ENCODE assay signal across 26 cellular contexts in genomic region chr14:101112351-101113107, GRCh38.
DNase-seq lines count a peak whose midpoint lies in the region; ATAC-seq, FAIRE-seq and TF ChIP-seq lines count a peak whose summit lies in the region.
"Had no signal": no experiment of that assay in that cellular context is flagged by ENCODE, and none has a peak within 500 bp of the region (broad histone marks: within the 10 kb centered on the region; RNA-seq: fewer than 3 reads in every experiment).

No MANE protein-coding gene starts in this region.

- H4K8ac ChIP-seq in neuronal stem cell (ENCODE audit: low read depth, low read length) = peak overlapping the region; percentile 26

- H3K4me3 ChIP-seq in right cardiac atrium (ENCODE audit: low read length) (no peak overlapping the region), neuronal stem cell (ENCODE audit: low read length in 2 of 2) (no peak overlapping the region), GM23248 (no peak overlapping the region)
- H3K4me3 ChIP-seq: ascending aorta, lower lobe of right lung, SJCRH30, tibial nerve had no signal

- H3K9me3 ChIP-seq in right cardiac atrium (ENCODE audit: control insufficient read depth, low read length) (no peaks in the 10 kb centered on the region), neuronal stem cell (replicated peaks in 1 of 2; ENCODE audit: control insufficient read depth in 2 of 2, insufficient read depth in 1 of 2, low read depth in 1 of 2, low read length in 2 of 2) (no peaks in the 10 kb centered on the region), GM23248 (ENCODE audit: low read depth) (no peaks in the 10 kb centered on the region)
- H3K9me3 ChIP-seq: ascending aorta, lower lobe of right lung, SJCRH30 had no signal

- H3K79me2 ChIP-seq in GM23248 (ENCODE audit: insufficient read depth) = no peaks in the 10 kb centered on the region

- H3K4me1 ChIP-seq in right cardiac atrium (ENCODE audit: control insufficient read depth, insufficient read depth, low read length) = no peaks in the 10 kb centered on the region
- H3K4me1 ChIP-seq in neuronal stem cell (ENCODE audit: control insufficient read depth in 2 of 2, insufficient read depth in 1 of 2, low read depth in 1 of 2, low read length in 2 of 2) = peaks cover 11 to 16% of the 10 kb centered on the region in 2 donors
- no peaks in the 10 kb centered on the region for H3K4me1 ChIP-seq in GM23248 (ENCODE audit: insufficient read depth)
- H3K4me1 ChIP-seq: ascending aorta, lower lobe of right lung, SJCRH30, tibial nerve had no signal

- H3K27me3 Mint-ChIP-seq in type B pancreatic cell = peaks cover 5% of the 10 kb centered on the region
- H3K27me3 Mint-ChIP-seq: stimulated activated naive CD8-positive, alpha-beta T cell treated with anti-CD3 and anti-CD28 coated beads, Interleukin-15, Interleukin-2, amounts not matched to agents 100 ng/mL and 50 ng/mL, for 24 hours had no signal

- H3K79me1 ChIP-seq in neuronal stem cell (ENCODE audit: low read depth, low read length) = no peaks in the 10 kb centered on the region

- WGBS in right cardiac atrium = 89% methylated on average over 25 of the region's 25 CpGs
- WGBS in neuronal stem cell (ENCODE audit: extremely low coverage in 2 of 2, insufficient read length in 2 of 2, insufficient replicate concordance in 1 of 2), 2 donors = no CpG with 5 or more reads among the region's 25 CpGs
- WGBS in GM23248 (ENCODE audit: low coverage in 1 of 2, low lambda C conversion rate in 2 of 2, missing lambda C conversion rate in 2 of 2), 2 experiments = 71 to 72% methylated on average over 25 of the region's 25 CpGs

- no peak overlapping the region for H3K4me2 ChIP-seq in neuronal stem cell (ENCODE audit: insufficient read depth, low read length, poor library complexity, severe bottlenecking)
- H3K4me2 ChIP-seq in GM23248 (ENCODE audit: unreplicated experiment) = no peak overlapping the region

- no peak overlapping the region for H2BK5ac ChIP-seq in neuronal stem cell (ENCODE audit: low read length)

- H2AFZ ChIP-seq in neuronal stem cell (ENCODE audit: low read length) (no peak overlapping the region), GM23248 (no peak overlapping the region)

- no peak for ATAC-seq in Right ventricle myocardium inferior
- ATAC-seq in right cardiac atrium = no peak
- ATAC-seq: lower lobe of right lung, Panc1 had no signal

- H3K36me3 ChIP-seq in neuronal stem cell (replicated peaks in 1 of 2; ENCODE audit: control insufficient read depth in 2 of 2, insufficient read depth in 2 of 2, low read length in 2 of 2) (no peaks in the 10 kb centered on the region), GM23248 (ENCODE audit: low read depth) (no peaks in the 10 kb centered on the region)
- H3K36me3 ChIP-seq: ascending aorta, lower lobe of right lung, SJCRH30, tibial nerve had no signal

- H3K18ac ChIP-seq in neuronal stem cell (ENCODE audit: low read length) = peak overlapping the region; percentile 63

- H2BK15ac ChIP-seq in neuronal stem cell (ENCODE audit: low read length) = peak overlapping the region; percentile 86

- H3K9me3 Mint-ChIP-seq in type B pancreatic cell = no peaks in the 10 kb centered on the region
- H3K9me3 Mint-ChIP-seq: activated naive CD8-positive, alpha-beta T cell treated with anti-CD3 and anti-CD28 coated beads, Interleukin-2, amount 10 ng/mL, durations not matched to agents 7 days and 5 days; stimulated activated naive CD8-positive, alpha-beta T cell treated with anti-CD3 and anti-CD28 coated beads, Interleukin-15, Interleukin-2, amounts not matched to agents 100 ng/mL and 50 ng/mL, for 24 hours had no signal

- in situ Hi-C loops in GM23248 (cut with MboI) = no loop called here

- H3F3A ChIP-seq in GM23248 (ENCODE audit: insufficient read depth) = no peaks in the 10 kb centered on the region

- H3K4me3 Mint-ChIP-seq in type B pancreatic cell = no peak overlapping the region
- H3K4me3 Mint-ChIP-seq: activated naive CD8-positive, alpha-beta T cell treated with anti-CD3 and anti-CD28 coated beads, Interleukin-2, amount 10 ng/mL, durations not matched to agents 7 days and 5 days; neural crest cell; stimulated activated naive CD8-positive, alpha-beta T cell treated with anti-CD3 and anti-CD28 coated beads, Interleukin-15, Interleukin-2, amounts not matched to agents 100 ng/mL and 50 ng/mL, for 24 hours had no signal

- no peak overlapping the region for H3K9ac ChIP-seq in neuronal stem cell (ENCODE audit: low read depth, low read length, poor library complexity)
- H3K9ac ChIP-seq in GM23248 = no peak overlapping the region

- H3K27ac Mint-ChIP-seq in type B pancreatic cell = no peak overlapping the region
- H3K27ac Mint-ChIP-seq: activated naive CD8-positive, alpha-beta T cell treated with anti-CD3 and anti-CD28 coated beads, Interleukin-2, amount 10 ng/mL, durations not matched to agents 7 days and 5 days; stimulated activated naive CD8-positive, alpha-beta T cell treated with anti-CD3 and anti-CD28 coated beads, Interleukin-15, Interleukin-2, amounts not matched to agents 100 ng/mL and 50 ng/mL, for 24 hours had no signal

- peak overlapping the region; percentile 64 for H2BK12ac ChIP-seq in neuronal stem cell (ENCODE audit: low read length)

- no peaks in the 10 kb centered on the region for H4K20me1 ChIP-seq in GM23248 (ENCODE audit: insufficient read depth)

- H2AK5ac ChIP-seq in neuronal stem cell (ENCODE audit: low read depth, low read length) = peak overlapping the region; percentile 91

- H4K91ac ChIP-seq in neuronal stem cell (ENCODE audit: low read depth, low read length, poor library complexity) = no peak overlapping the region

- H3K36me3 Mint-ChIP-seq in type B pancreatic cell = no peaks in the 10 kb centered on the region
- H3K36me3 Mint-ChIP-seq: activated naive CD8-positive, alpha-beta T cell treated with anti-CD3 and anti-CD28 coated beads, Interleukin-2, amount 10 ng/mL, durations not matched to agents 7 days and 5 days had no signal

- intact Hi-C loops in Right ventricle myocardium inferior (cut with DNase I) (no loop called here), right cardiac atrium (cut with DNase I) (no loop called here)

- no peak for TF ChIP-seq POLR2A in GM12892 (IDR thresholded peaks at IDR 0.05; ENCODE audit: low read depth, low read length)

- peaks cover 10% of the 10 kb centered on the region for H3K4me1 Mint-ChIP-seq in type B pancreatic cell (ENCODE audit: unreplicated experiment)
- H3K4me1 Mint-ChIP-seq: activated naive CD8-positive, alpha-beta T cell treated with anti-CD3 and anti-CD28 coated beads, Interleukin-2, amount 10 ng/mL, durations not matched to agents 7 days and 5 days had no signal

- H3K27ac ChIP-seq in right cardiac atrium (ENCODE audit: low read length) = no peak overlapping the region
- no peak overlapping the region for H3K27ac ChIP-seq in neuronal stem cell (replicated peaks; ENCODE audit: low read length)
- no peak overlapping the region for H3K27ac ChIP-seq in GM23248
- H3K27ac ChIP-seq: ascending aorta, lower lobe of right lung, SJCRH30, tibial nerve had no signal

- H3K27me3 ChIP-seq in right cardiac atrium (ENCODE audit: control insufficient read depth, insufficient read depth) (no peaks in the 10 kb centered on the region), neuronal stem cell (ENCODE audit: control insufficient read depth in 3 of 3, insufficient read depth in 3 of 3, low read depth in 1 of 3, low read length in 3 of 3) (peaks cover 0 to 3% (median 0%) of the 10 kb centered on the region in 3 experiments), GM23248 (replicated peaks; ENCODE audit: insufficient read depth) (peaks cover 6% of the 10 kb centered on the region; the same call in 1 of the 2 replicates)
- H3K27me3 ChIP-seq: ascending aorta, SJCRH30, tibial nerve had no signal

- no peak overlapping the region for H2BK120ac ChIP-seq in neuronal stem cell (ENCODE audit: low read depth, low read length)

- no peaks in the 10 kb centered on the region for H3K9me2 ChIP-seq in GM23248 (ENCODE audit: insufficient read depth)

- TF ChIP-seq CTCF in type B pancreatic cell (conservative IDR thresholded peaks at IDR 0.05) = no peak

- DNase-seq in Right ventricle myocardium inferior (ENCODE audit: missing footprints) (peak; percentile 65), right cardiac atrium (no peak), neuronal stem cell (ENCODE audit: low spot score) (no peak), type B pancreatic cell (ENCODE audit: extremely low spot score, unreplicated experiment) (peak; percentile 62), GM23248 (no peak), inferior parietal cortex (ENCODE audit: extremely low spot score) (no peak), GM12892 (ENCODE audit: insufficient read length) (no peak)
- peak; percentile 26 for DNase-seq in activated CD8-positive, alpha-beta memory T cell treated with anti-CD3 and anti-CD28 coated beads, Interleukin-2, amount 50 U/mL, for 48 hours
- DNase-seq: activated CD4-positive, alpha-beta T cell treated with anti-CD3 and anti-CD28 coated beads, Interleukin-2, amount 50 U/mL, for 48 hours; activated gamma-delta T cell; activated naive CD8-positive, alpha-beta T cell treated with anti-CD3 and anti-CD28 coated beads, Interleukin-2, amount 10 ng/mL, durations not matched to agents 7 days and 5 days; central memory CD4-positive, alpha-beta T cell; DMS53; HCEC 1CT; lower lobe of right lung; NCI-H1105; NCI-H2029 had no signal

- peak overlapping the region; percentile 45 for H3K23ac ChIP-seq in neuronal stem cell (ENCODE audit: low read depth, low read length, poor library complexity)

- no peak for FAIRE-seq in GM12892 (lab: Jason Lieb, UNC)
- FAIRE-seq: endothelial cell of umbilical vein, G401.6, islet of Langerhans had no signal

- no peak overlapping the region for H3K14ac ChIP-seq in neuronal stem cell (ENCODE audit: low read length)

- peak overlapping the region; percentile 56 for H3K4ac ChIP-seq in neuronal stem cell (ENCODE audit: low read length)

Comparison
In these comparisons a context has a peak if more than half of its experiments do, and no peak if none do; other contexts are left out.
1. DNase-seq: peak in Right ventricle myocardium inferior (single experiment), activated CD8-positive, alpha-beta memory T cell treated with anti-CD3 and anti-CD28 coated beads, Interleukin-2, amount 50 U/mL, for 48 hours (single experiment) and type B pancreatic cell (single experiment); none in right cardiac atrium (0 of 3), neuronal stem cell (single experiment), GM23248 (single experiment), inferior parietal cortex (single experiment) and GM12892 (single experiment).